9 cellular contexts compared by ENCODE assay signal in genomic region chr22:43007519-43008102, GRCh38. TPM values are rescaled to one million over a fixed set of nuclear protein-coding genes. Genes with fewer than 3 reads are reported as not detected.
DNase-seq lines count a peak whose midpoint lies in the region; ATAC-seq and TF ChIP-seq lines count a peak whose summit lies in the region.
"Had no signal": no experiment of that assay in that cellular context is flagged by ENCODE, and none has a peak within 500 bp of the region (broad histone marks: within the 10 kb centered on the region; RNA-seq: fewer than 3 reads in every experiment).

No MANE protein-coding gene starts in this region.

- H3K27me3 Mint-ChIP-seq in GM23338 (ENCODE audit: insufficient read depth, low read depth, poor library complexity) (peaks cover 14% of the 10 kb centered on the region), glutamatergic neuron (ENCODE audit: unreplicated experiment) (no peaks in the 10 kb centered on the region)

- no peaks in the 10 kb centered on the region for H3K27me3 ChIP-seq in GM23338 (ENCODE audit: insufficient read depth)
- no peaks in the 10 kb centered on the region for H3K27me3 ChIP-seq in SJCRH30
- no peaks in the 10 kb centered on the region for H3K27me3 ChIP-seq in sigmoid colon

- intact Hi-C loops in sigmoid colon (cut with DNase I), result no loop called here

- no peak overlapping the region for H3K4me3 ChIP-seq in GM23338
- H3K4me3 ChIP-seq in SJCRH30, result no peak overlapping the region
- no peak overlapping the region for H3K4me3 ChIP-seq in sigmoid colon

- H3K9me2 ChIP-seq in GM23338 (ENCODE audit: insufficient read depth), result no peaks in the 10 kb centered on the region

- no peak for TF ChIP-seq CTCF in GM23338 (conservative IDR thresholded peaks at IDR 0.05; ENCODE audit: low read depth in 2 of 2)
- TF ChIP-seq CTCF in glutamatergic neuron (IDR thresholded peaks at IDR 0.05; ENCODE audit: partially characterized antibody, unreplicated experiment), result no peak
- TF ChIP-seq CTCF in sigmoid colon (IDR thresholded peaks at IDR 0.05), result no peak

- H3K36me3 ChIP-seq in GM23338 (ENCODE audit: insufficient read depth) (no peaks in the 10 kb centered on the region), SJCRH30 (no peaks in the 10 kb centered on the region), sigmoid colon (no peaks in the 10 kb centered on the region)

- H3K9me3 Mint-ChIP-seq in GM23338 (no peaks in the 10 kb centered on the region), glutamatergic neuron (ENCODE audit: unreplicated experiment) (no peaks in the 10 kb centered on the region)

- DNase-seq in GM23338 (ENCODE audit: low spot score), result no peak
- DNase-seq in SJCRH30, result peak; percentile 49 to 61
- peak; percentile 17 for DNase-seq in glutamatergic neuron
- no peak for DNase-seq in sigmoid colon
- no peak for DNase-seq in NCI-H1694 treated with DMSO at 0.1 percent for 48 hours (lab: John Stamatoyannopoulos, UW)
- DNase-seq in NCI-H526 (lab: John Stamatoyannopoulos, UW), result no peak
- DNase-seq: activated CD4-positive, alpha-beta T cell treated with anti-CD3 and anti-CD28 coated beads, Interleukin-2, amount 50 U/mL, for 48 hours; KBM-7 had no signal

- H3K4me1 Mint-ChIP-seq in GM23338 (peaks cover 55% of the 10 kb centered on the region), glutamatergic neuron (ENCODE audit: low read depth, unreplicated experiment) (peaks cover 15% of the 10 kb centered on the region)

- peaks cover 78% of the 10 kb centered on the region for H4K20me1 ChIP-seq in GM23338 (replicated peaks; ENCODE audit: insufficient read depth)

- 0 out of 2 replicates have a peak overlapping the region, but pooled peaks have one; percentile 50 for H3K27ac Mint-ChIP-seq in GM23338
- no peak overlapping the region for H3K27ac Mint-ChIP-seq in glutamatergic neuron (ENCODE audit: unreplicated experiment)

- H2AFZ ChIP-seq in GM23338, result no peak overlapping the region

- H3K79me2 ChIP-seq in GM23338 (replicated peaks; ENCODE audit: insufficient read depth), result peaks cover 100% of the 10 kb centered on the region

- 0 out of 2 replicates have a peak overlapping the region, but pooled peaks have one; percentile 32 for H3K27ac ChIP-seq in GM23338 (ENCODE audit: low read depth)
- H3K27ac ChIP-seq in SJCRH30, result no peak overlapping the region
- peak overlapping the region in 3 of 4 donors; percentile 5 to 65 (median 38) for H3K27ac ChIP-seq in sigmoid colon

- WGBS in sigmoid colon, 2 donors, result 16 to 56% methylated on average over 5 of the region's 5 CpGs

- H3K4me1 ChIP-seq in GM23338 (ENCODE audit: insufficient read depth), result peaks cover 46% of the 10 kb centered on the region
- H3K4me1 ChIP-seq in SJCRH30, result peaks cover 37% of the 10 kb centered on the region
- peaks cover 0 to 73% (median 59%) of the 10 kb centered on the region in 4 donors for H3K4me1 ChIP-seq in sigmoid colon

- 0 out of 2 replicates have a peak overlapping the region, but pooled peaks have one; percentile 55 for H3K4me2 ChIP-seq in GM23338

- no peak for TF ChIP-seq POLR2A in sigmoid colon (IDR thresholded peaks at IDR 0.05)

- H3K9me3 ChIP-seq in SJCRH30 (replicated peaks) (no peaks in the 10 kb centered on the region; the same call in 1 of the 2 replicates), sigmoid colon (no peaks in the 10 kb centered on the region)

- peak; percentile 18 for ATAC-seq in GM23338
- no peak for ATAC-seq in GM21423 (IDR thresholded peaks at IDR 0.05; ENCODE audit: unreplicated experiment)

- H3F3A ChIP-seq in GM23338 (replicated peaks; ENCODE audit: low read depth), result 0 out of 2 replicates have a peak, but pooled peaks cover 7% of the 10 kb centered on the region

- TF ChIP-seq EP300 in sigmoid colon (IDR thresholded peaks at IDR 0.05), result no peak

- peaks cover 4% of the 10 kb centered on the region; the same call in 2 of the 3 replicates for H3K36me3 Mint-ChIP-seq in GM23338 (ENCODE audit: low read depth)
- H3K36me3 Mint-ChIP-seq in glutamatergic neuron (ENCODE audit: unreplicated experiment), result no peaks in the 10 kb centered on the region

- H3K4me3 Mint-ChIP-seq in GM23338 (no peak overlapping the region), glutamatergic neuron (ENCODE audit: unreplicated experiment) (no peak overlapping the region)

TF ChIP-seq in GM23338, 12 proteins besides CTCF, POLR2A, EP300 and RAD21 (continues in another document):
- TF ChIP-seq REST (IDR thresholded peaks at IDR 0.05; ENCODE audit: unreplicated experiment) (no peak), NANOG (IDR thresholded peaks at IDR 0.05; ENCODE audit: borderline replicate concordance) (no peak), JUNB (IDR thresholded peaks at IDR 0.05; ENCODE audit: unreplicated experiment) (no peak), EZH2phosphoT487 (IDR thresholded peaks at IDR 0.05; ENCODE audit: unreplicated experiment) (no peak)

RNA-seq across cellular contexts. Expression of gene PACSIN2, which starts 7.3 kb away (rescaled TPM):
- 47.0 and 57.3 TPM in 2 replicates for total RNA-seq in GM23338 (2014; rRNA removed; shearing (Covaris generic))
- polyA plus RNA-seq in GM23338 (2016; fragmentation: Nextera tagmentation; extraction: Ambion mirVana) (23.5 and 24.6 TPM in 2 replicates), sigmoid colon (100 to 1,000 TPM in 1 of 3 donors, 10 to 100 TPM in 2; 75.1 to 126 (median 91.4) TPM)
- 78.3 and 78.5 TPM in 2 replicates for total RNA-seq in SJCRH30 (2014; rRNA removed; shearing (Covaris generic))
- total RNA-seq in glutamatergic neuron (ENCODE audit: unreplicated experiment) (47.3 TPM), sigmoid colon (10 to 100 TPM; 44.2 to 52.3 (median 48.3) TPM)

Comparison
In these comparisons a context has a peak if more than half of its experiments do, and no peak if none do; other contexts are left out.
1. DNase-seq: peak in SJCRH30 (2 of 2) and glutamatergic neuron (single experiment); none in GM23338 (single experiment), sigmoid colon (single experiment), NCI-H1694 treated with DMSO at 0.1 percent for 48 hours (single experiment) and NCI-H526 (0 of 2).